Comparison of ENCODE assay signal across 12 cellular contexts in genomic region chr6:11428351-11428750, GRCh38.
A peak's percentile ranks its signal among the peaks of the same experiment; 100 is the strongest.
DNase-seq lines count a peak whose midpoint lies in the region; ATAC-seq, FAIRE-seq and TF ChIP-seq lines count a peak whose summit lies in the region.
"Had no signal": no experiment of that assay in that cellular context is flagged by ENCODE, and none has a peak within 500 bp of the region (broad histone marks: within the 10 kb centered on the region; RNA-seq: fewer than 3 reads in every experiment).

No MANE protein-coding gene starts in this region.

- no peak for FAIRE-seq in frontal cortex (lab: Jason Lieb, UNC)

- POLR2A ChIA-PET in CD4-positive, alpha-beta T cell (lab: Charles Lee): no interaction called here

- no peak overlapping the region for H4K91ac ChIP-seq in neuronal stem cell (ENCODE audit: low read depth, low read length, poor library complexity)

- H3K36me3 Mint-ChIP-seq in CD4-positive, alpha-beta T cell (ENCODE audit: low read depth): no peaks in the 10 kb centered on the region
- H3K36me3 Mint-ChIP-seq in immature natural killer cell: no peaks in the 10 kb centered on the region

- H3K36me3 ChIP-seq in ascending aorta: no peaks in the 10 kb centered on the region
- H3K36me3 ChIP-seq in neuronal stem cell (replicated peaks in 1 of 2; ENCODE audit: control insufficient read depth in 2 of 2, insufficient read depth in 2 of 2, low read length in 2 of 2): peaks cover 0 to 1% of the 10 kb centered on the region in 2 donors
- H3K36me3 ChIP-seq: MG63 had no signal

- H3K27ac ChIP-seq in ascending aorta: peak overlapping the region; percentile 17 to 43
- H3K27ac ChIP-seq in neuronal stem cell (replicated peaks; ENCODE audit: low read length): no peak overlapping the region
- H3K27ac ChIP-seq in CD4-positive, alpha-beta T cell (ENCODE audit: low read depth, low read length): no peak overlapping the region

- H3K27me3 ChIP-seq in ascending aorta (no peaks in the 10 kb centered on the region), neuronal stem cell (ENCODE audit: control insufficient read depth in 3 of 3, insufficient read depth in 3 of 3, low read depth in 1 of 3, low read length in 3 of 3) (no peaks in the 10 kb centered on the region)
- no peaks in the 10 kb centered on the region for H3K27me3 ChIP-seq in CD4-positive, alpha-beta T cell (ENCODE audit: control insufficient read depth, insufficient read depth, low read length)
- H3K27me3 ChIP-seq: MG63 had no signal

- ATAC-seq in HG02981 (IDR thresholded peaks at IDR 0.05; ENCODE audit: unreplicated experiment) (peak; percentile 29), HG03025 (IDR thresholded peaks at IDR 0.05; ENCODE audit: low FRiP score, unreplicated experiment) (no peak)
- ATAC-seq in CD4-positive, alpha-beta T cell (ENCODE audit: poor library complexity): no peak

- H3K4me3 ChIP-seq in ascending aorta: no peak overlapping the region
- H3K4me3 ChIP-seq in neuronal stem cell (ENCODE audit: low read length in 2 of 2): no peak overlapping the region
- H3K4me3 ChIP-seq: MG63 had no signal

- peak; percentile 30 for DNase-seq in ELR (ENCODE audit: low read depth)
- DNase-seq in ascending aorta (ENCODE audit: low spot score in 2 of 2): no peak
- DNase-seq in neuronal stem cell (ENCODE audit: low spot score): no peak
- no peak for DNase-seq in CD4-positive, alpha-beta T cell
- DNase-seq in immature natural killer cell: no peak
- DNase-seq in frontal cortex (ENCODE audit: low spot score in 2 of 2): no peak
- DNase-seq: activated effector memory CD4-positive, alpha-beta T cell treated with Interleukin-2 at 50 U/mL for 16 hours; DMS79 treated with DMSO at 0.1 percent for 48 hours; stimulated activated naive CD4-positive, alpha-beta T cell treated with Interleukin-2 at 50 U/mL for 16 hours had no signal

- TF ChIP-seq CTCF in ascending aorta (IDR thresholded peaks at IDR 0.05): no peak
- TF ChIP-seq CTCF in CD4-positive, alpha-beta T cell (IDR thresholded peaks at IDR 0.05): no peak

- H3K27ac Mint-ChIP-seq in CD4-positive, alpha-beta T cell: no peak overlapping the region
- H3K27ac Mint-ChIP-seq in immature natural killer cell: peak overlapping the region in 2 of 6 donors; percentile 45 to 64

- H3K4me1 Mint-ChIP-seq in CD4-positive, alpha-beta T cell (ENCODE audit: low read depth): peaks cover 15% of the 10 kb centered on the region
- H3K4me1 Mint-ChIP-seq in immature natural killer cell: peaks cover 10% of the 10 kb centered on the region in 2 donors

- H3K79me1 ChIP-seq in neuronal stem cell (ENCODE audit: low read depth, low read length): no peaks in the 10 kb centered on the region

- H3K18ac ChIP-seq in neuronal stem cell (ENCODE audit: low read length): no peak overlapping the region

- H2BK15ac ChIP-seq in neuronal stem cell (ENCODE audit: low read length): no peak overlapping the region

- H3K14ac ChIP-seq in neuronal stem cell (ENCODE audit: low read length): no peak overlapping the region

- no peaks in the 10 kb centered on the region for H3K27me3 Mint-ChIP-seq in CD4-positive, alpha-beta T cell
- peaks cover 2% of the 10 kb centered on the region in 3 donors for H3K27me3 Mint-ChIP-seq in immature natural killer cell (ENCODE audit: low read depth in 3 of 3)

- no peak overlapping the region for H2BK5ac ChIP-seq in neuronal stem cell (ENCODE audit: low read length)

- no peak overlapping the region for H3K4ac ChIP-seq in neuronal stem cell (ENCODE audit: low read length)

- H2AFZ ChIP-seq in neuronal stem cell (ENCODE audit: low read length): peak overlapping the region; percentile 67

- H3K4me1 ChIP-seq in ascending aorta: peaks cover 22 to 65% of the 10 kb centered on the region in 2 donors
- peaks cover 10 to 21% of the 10 kb centered on the region in 2 donors for H3K4me1 ChIP-seq in neuronal stem cell (ENCODE audit: control insufficient read depth in 2 of 2, insufficient read depth in 1 of 2, low read depth in 1 of 2, low read length in 2 of 2)

- intact Hi-C loops in ascending aorta (cut with DNase I): no loop called here
- intact Hi-C loops in CD4-positive, alpha-beta T cell (cut with DNase I, micrococcal nuclease): no loop called here

- H2BK120ac ChIP-seq in neuronal stem cell (ENCODE audit: low read depth, low read length): no peak overlapping the region

- H3K4me2 ChIP-seq in neuronal stem cell (ENCODE audit: insufficient read depth, low read length, poor library complexity, severe bottlenecking): no peak overlapping the region

- no peaks in the 10 kb centered on the region for H3K9me3 ChIP-seq in ascending aorta
- H3K9me3 ChIP-seq in neuronal stem cell (replicated peaks in 1 of 2; ENCODE audit: control insufficient read depth in 2 of 2, insufficient read depth in 1 of 2, low read depth in 1 of 2, low read length in 2 of 2): peaks cover 0 to 2% of the 10 kb centered on the region in 2 donors
- no peaks in the 10 kb centered on the region for H3K9me3 ChIP-seq in CD4-positive, alpha-beta T cell (ENCODE audit: control insufficient read depth, low read length)
- H3K9me3 ChIP-seq: MG63 had no signal

- no peak overlapping the region for H3K9ac ChIP-seq in neuronal stem cell (ENCODE audit: low read depth, low read length, poor library complexity)

- no peak overlapping the region for H2BK12ac ChIP-seq in neuronal stem cell (ENCODE audit: low read length)

- no peak overlapping the region for H3K4me3 Mint-ChIP-seq in CD4-positive, alpha-beta T cell
- H3K4me3 Mint-ChIP-seq in immature natural killer cell: no peak overlapping the region

- no peak overlapping the region for H3K23ac ChIP-seq in neuronal stem cell (ENCODE audit: low read depth, low read length, poor library complexity)

- H4K8ac ChIP-seq in neuronal stem cell (ENCODE audit: low read depth, low read length): no peak overlapping the region

- no peaks in the 10 kb centered on the region for H3K9me3 Mint-ChIP-seq in CD4-positive, alpha-beta T cell
- H3K9me3 Mint-ChIP-seq in immature natural killer cell: no peaks in the 10 kb centered on the region

- no peak overlapping the region for H2AK5ac ChIP-seq in neuronal stem cell (ENCODE audit: low read depth, low read length)

- CTCF ChIA-PET in CD4-positive, alpha-beta T cell (lab: Charles Lee): no interaction called here

- no CpG with 5 or more reads among the region's 2 CpGs for whole genome bisulfite sequencing in neuronal stem cell (ENCODE audit: extremely low coverage in 2 of 2, insufficient read length in 2 of 2, insufficient replicate concordance in 1 of 2), 2 donors

Comparison
In these comparisons a context has a peak if more than half of its experiments do, and no peak if none do; other contexts are left out.
1. H3K27ac ChIP-seq: peak in ascending aorta (2 of 2); none in neuronal stem cell (single experiment) and CD4-positive, alpha-beta T cell (single experiment).